Comparison of ENCODE assay signal across 13 cellular contexts in the genomic region with DNA sequence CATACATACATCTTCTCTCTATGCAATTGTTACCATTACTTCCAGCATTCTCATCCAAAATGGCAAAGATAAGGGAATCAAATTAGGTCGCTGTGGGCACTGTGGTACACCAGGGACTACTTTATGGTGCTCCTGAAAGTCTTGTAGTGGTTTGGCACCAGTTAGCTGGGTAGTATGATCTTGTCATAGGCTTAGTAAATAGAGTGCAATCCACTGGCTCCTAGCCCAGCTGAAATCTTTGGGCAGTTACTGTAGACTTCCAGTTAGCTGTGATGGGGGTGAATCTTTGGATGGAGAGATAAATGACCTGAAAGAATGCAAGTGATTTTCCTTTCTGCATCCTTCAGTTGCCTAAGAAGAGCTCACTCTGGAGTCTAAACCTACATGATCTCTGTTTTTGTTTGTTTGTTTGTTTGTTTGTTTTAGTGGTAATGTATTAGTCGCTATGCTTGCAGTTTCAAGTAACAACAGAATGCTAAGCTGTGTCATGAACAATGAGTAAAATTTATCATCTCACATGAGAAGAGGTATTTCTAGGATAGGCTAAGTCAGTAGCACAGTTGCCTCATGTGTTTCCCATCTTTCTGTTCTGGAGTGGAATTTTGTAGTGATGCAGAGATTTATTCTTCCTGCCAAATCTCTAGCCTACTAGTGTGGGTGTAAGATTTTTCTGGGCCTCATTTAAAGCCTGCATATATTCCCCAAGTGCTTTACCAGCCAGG. TPM values are rescaled to one million over a fixed set of nuclear protein-coding genes. Genes with fewer than 3 reads are reported as not detected.
DNase-seq lines count a peak whose midpoint lies in the region; ATAC-seq and TF ChIP-seq lines count a peak whose summit lies in the region.
"Had no signal": no experiment of that assay in that cellular context is flagged by ENCODE, and none has a peak within 500 bp of the region (broad histone marks: within the 10 kb centered on the region; RNA-seq: fewer than 3 reads in every experiment).

No MANE protein-coding gene starts in this region.

- no peak for TF ChIP-seq POLR2A in spleen (IDR thresholded peaks at IDR 0.05)

- peak; percentile 43 for ATAC-seq in RWPE2 (ENCODE audit: low read depth)

- H4K20me1 ChIP-seq in smooth muscle cell (ENCODE audit: low read depth): no peaks in the 10 kb centered on the region

- H3K27ac ChIP-seq in RWPE2 (ENCODE audit: poor library complexity, severe bottlenecking) (peak overlapping the region; percentile 100), smooth muscle cell (ENCODE audit: low read depth) (peak overlapping the region; percentile 8), spleen (no peak overlapping the region)
- H3K27ac ChIP-seq: coronary artery had no signal

- DNase-seq in GM04503 (ENCODE audit: low read depth) (peak; percentile 90), RWPE2 (ENCODE audit: low spot score) (no peak), fibroblast of pulmonary artery (ENCODE audit: low read depth) (peak; percentile 80), smooth muscle cell (lab: John Stamatoyannopoulos, UW; ENCODE audit: unreplicated experiment) (no peak), NCI-H1105 treated with DMSO at 0.1 percent for 48 hours (lab: John Stamatoyannopoulos, UW) (no peak), spleen (no peak)
- DNase-seq in activated CD4-positive, alpha-beta T cell treated with anti-CD3 and anti-CD28 coated beads, Interleukin-2, amount 50 U/mL, for 1 hour: no peak
- DNase-seq: activated CD4-positive, alpha-beta T cell treated with anti-CD3 and anti-CD28 coated beads, Interleukin-2, amount 50 U/mL, for 48 hours; activated effector memory CD4-positive, alpha-beta T cell treated with anti-CD3 and anti-CD28 coated beads, Interleukin-2, amount 50 U/mL, for 16 hours; hippocampal formation; Karpas-422; NCI-H2107 had no signal

- no peak overlapping the region for H2AFZ ChIP-seq in smooth muscle cell (ENCODE audit: low read depth)

- H3K36me3 ChIP-seq in RWPE2 (ENCODE audit: low read depth) (peaks cover 30% of the 10 kb centered on the region), smooth muscle cell (ENCODE audit: low read depth) (no peaks in the 10 kb centered on the region), spleen (peaks cover 0 to 28% (median 0%) of the 10 kb centered on the region in 6 donors)

- H3K4me1 ChIP-seq in RWPE2 (ENCODE audit: insufficient read depth, poor library complexity, severe bottlenecking) (peaks cover 68% of the 10 kb centered on the region), smooth muscle cell (ENCODE audit: low read depth) (peaks cover 14% of the 10 kb centered on the region), spleen (peaks cover 14 to 63% (median 37%) of the 10 kb centered on the region in 6 donors)

- no peaks in the 10 kb centered on the region for H3K27me3 ChIP-seq in RWPE2 (ENCODE audit: insufficient read depth, poor library complexity, severe bottlenecking)
- H3K27me3 ChIP-seq in smooth muscle cell (ENCODE audit: low read depth): no peaks in the 10 kb centered on the region
- no peaks in the 10 kb centered on the region for H3K27me3 ChIP-seq in spleen (replicated peaks in 1 of 7)

- peaks cover 4% of the 10 kb centered on the region for H3K79me2 ChIP-seq in smooth muscle cell (ENCODE audit: low read depth)

- H3K9me3 ChIP-seq in RWPE2 (ENCODE audit: severe bottlenecking) (no peaks in the 10 kb centered on the region), smooth muscle cell (replicated peaks; ENCODE audit: low read depth) (no peaks in the 10 kb centered on the region), spleen (no peaks in the 10 kb centered on the region)

- WGBS in smooth muscle cell (ENCODE audit: low lambda C conversion rate): 87% methylated on average over 2 of the region's 2 CpGs
- WGBS in spleen, 5 donors: 96 to 98% (median 97%) methylated on average over 2 of the region's 2 CpGs

- TF ChIP-seq CTCF in RWPE2 (IDR thresholded peaks at IDR 0.05; ENCODE audit: poor library complexity, severe bottlenecking): no peak
- no peak for TF ChIP-seq CTCF in fibroblast of pulmonary artery (IDR thresholded peaks at IDR 0.05; ENCODE audit: low read length, missing control alignments)
- no peak for TF ChIP-seq CTCF in smooth muscle cell (IDR thresholded peaks at IDR 0.05; ENCODE audit: borderline replicate concordance, insufficient read depth, poor library complexity, severe bottlenecking)
- TF ChIP-seq CTCF in spleen (IDR thresholded peaks at IDR 0.05 in 8 of 11, conservative IDR thresholded peaks at IDR 0.05 in 3 of 11): no peak

- intact Hi-C loops in spleen (cut with DNase I; ENCODE audit: low total_unique reads): no loop called here

- H3K4me2 ChIP-seq in smooth muscle cell: no peak overlapping the region

- H3K4me3 ChIP-seq in RWPE2 (ENCODE audit: severe bottlenecking) (no peak overlapping the region), fibroblast of pulmonary artery (replicated peaks; ENCODE audit: low read depth, low read length) (no peak overlapping the region), smooth muscle cell (no peak overlapping the region), spleen (no peak overlapping the region)
- H3K4me3 ChIP-seq: coronary artery had no signal

- H3F3A ChIP-seq in smooth muscle cell (ENCODE audit: low read depth): peaks cover 3% of the 10 kb centered on the region

- no peak overlapping the region for H3K9ac ChIP-seq in smooth muscle cell (ENCODE audit: low read depth)

RNA-seq across cellular contexts. Expression of a gene that starts 24.2 kb away (rescaled TPM):
- total RNA-seq in smooth muscle cell (20.2 and 22.8 TPM in 2 replicates), spleen (10 to 100 TPM; 51.3 to 73.5 (median 69.5) TPM)
- polyA plus RNA-seq in smooth muscle cell (14.5 and 15.4 TPM in 2 replicates), spleen (1 to 10 TPM; 4.4 to 8.5 (median 5.8) TPM)

Comparison
In these comparisons a context has a peak if more than half of its experiments do, and no peak if none do; other contexts are left out.
1. DNase-seq: peak in GM04503 (single experiment) and fibroblast of pulmonary artery (single experiment); none in RWPE2 (single experiment), smooth muscle cell (single experiment), NCI-H1105 treated with DMSO at 0.1 percent for 48 hours (single experiment), activated CD4-positive, alpha-beta T cell treated with anti-CD3 and anti-CD28 coated beads, Interleukin-2, amount 50 U/mL, for 1 hour (single experiment) and spleen (single experiment).
2. H3K27ac ChIP-seq: peak in RWPE2 (single experiment) and smooth muscle cell (single experiment); none in spleen (0 of 8).